ENCODE assay signal across 19 cellular contexts in the genomic region with DNA sequence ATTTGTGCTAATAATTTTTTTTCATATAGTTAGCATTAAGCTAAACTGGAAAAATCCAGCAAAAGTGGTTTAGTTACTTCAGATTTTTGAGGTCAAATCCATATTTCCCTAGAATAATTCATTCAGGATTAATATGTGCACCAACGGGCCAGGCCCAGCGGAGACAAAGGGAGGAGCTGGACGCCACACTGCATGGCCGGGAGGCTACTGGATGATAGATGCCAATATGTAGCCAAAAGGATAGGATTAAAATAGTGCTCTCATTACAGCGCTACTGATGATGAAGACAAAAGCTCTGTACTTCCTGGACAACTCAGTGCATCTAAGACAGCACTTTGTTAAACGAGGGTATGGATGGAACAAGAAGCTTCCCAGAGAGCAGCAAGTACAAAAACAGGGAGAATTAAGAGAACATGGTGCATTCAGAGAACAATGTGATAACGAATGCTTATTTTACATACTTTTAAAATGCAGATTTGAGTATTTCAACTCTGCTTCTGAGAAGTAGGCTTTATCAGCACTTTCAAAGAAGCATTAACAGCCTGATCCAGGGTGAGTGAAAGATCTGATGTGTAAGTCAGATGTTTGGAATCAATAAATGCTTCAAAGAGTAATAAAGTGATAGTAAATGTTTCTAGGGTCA.
"Had no signal": no experiment of that assay in that cellular context is flagged by ENCODE, and none has a peak within 500 bp of the region (broad histone marks: within the 10 kb centered on the region; RNA-seq: fewer than 3 reads in every experiment).

No MANE protein-coding gene starts in this region.

- DNase-seq: activated CD4-positive, CD25-positive, alpha-beta regulatory T cell; activated effector memory CD4-positive, alpha-beta T cell treated with anti-CD3 and anti-CD28 coated beads, Interleukin-2, amount 50 U/mL, for 16 hours; activated naive CD4-positive, alpha-beta T cell treated with anti-CD3 and anti-CD28 coated beads, Interleukin-2, amount 50 U/mL, for 16 hours; colonic mucosa; mesenchymal stem cell; naive thymus-derived CD8-positive, alpha-beta T cell; spleen; stimulated activated naive B cell treated with anti-CD40 and anti-IgM and Interleukin-4, amounts not matched to agents 10 μg/mL and 1 μg/mL and 100 μg/mL, for 72 hours; upper lobe of left lung had no signal

- H3K27me3 ChIP-seq: brain microvascular endothelial cell, colonic mucosa, pancreas, spleen, upper lobe of left lung had no signal

- H3K27me3 Mint-ChIP-seq: activated CD4-positive, alpha-beta T cell treated with anti-CD3 and anti-CD28 coated beads, Interleukin-2, amount 10 ng/mL, durations not matched to agents 7 days and 5 days; central memory CD8-positive, alpha-beta T cell; naive thymus-derived CD8-positive, alpha-beta T cell; stimulated activated naive B cell treated with anti-CD40 and anti-IgM and Interleukin-4, amounts not matched to agents 10 μg/mL and 1 μg/mL and 100 μg/mL, for 72 hours; T-cell had no signal

- H3K4me3 Mint-ChIP-seq: activated CD4-positive, alpha-beta T cell treated with anti-CD3 and anti-CD28 coated beads, Interleukin-2, amount 10 ng/mL, durations not matched to agents 7 days and 5 days; activated T-cell treated with anti-CD3 and anti-CD28 coated beads, Interleukin-2, amount 50 U/mL, for 72 hours; central memory CD8-positive, alpha-beta T cell; immature natural killer cell; naive thymus-derived CD8-positive, alpha-beta T cell; stimulated activated naive B cell treated with anti-CD40 and anti-IgM and Interleukin-4, amounts not matched to agents 10 μg/mL and 1 μg/mL and 100 μg/mL, for 72 hours; T-cell had no signal

- H3K4me3 ChIP-seq: colonic mucosa, pancreas, spleen, thoracic aorta, upper lobe of left lung had no signal

- H3K36me3 ChIP-seq: colonic mucosa had no signal

- H3K27ac Mint-ChIP-seq: activated CD4-positive, alpha-beta T cell treated with anti-CD3 and anti-CD28 coated beads, Interleukin-2, amount 10 ng/mL, durations not matched to agents 7 days and 5 days; activated T-cell treated with anti-CD3 and anti-CD28 coated beads, Interleukin-2, amount 50 U/mL, for 72 hours; naive thymus-derived CD8-positive, alpha-beta T cell; stimulated activated naive B cell treated with anti-CD40 and anti-IgM and Interleukin-4, amounts not matched to agents 10 μg/mL and 1 μg/mL and 100 μg/mL, for 72 hours; T-cell had no signal

- H3K4me1 ChIP-seq: colonic mucosa had no signal

- FAIRE-seq: endometrium, frontal cortex had no signal

- H3K9me3 Mint-ChIP-seq: activated CD4-positive, alpha-beta T cell treated with anti-CD3 and anti-CD28 coated beads, Interleukin-2, amount 10 ng/mL, durations not matched to agents 7 days and 5 days; activated T-cell treated with anti-CD3 and anti-CD28 coated beads, Interleukin-2, amount 50 U/mL, for 72 hours; central memory CD8-positive, alpha-beta T cell; immature natural killer cell; naive thymus-derived CD8-positive, alpha-beta T cell; stimulated activated naive B cell treated with anti-CD40 and anti-IgM and Interleukin-4, amounts not matched to agents 10 μg/mL and 1 μg/mL and 100 μg/mL, for 72 hours; T-cell had no signal

- H3K4me1 Mint-ChIP-seq: stimulated activated naive B cell treated with anti-CD40 and anti-IgM and Interleukin-4, amounts not matched to agents 10 μg/mL and 1 μg/mL and 100 μg/mL, for 72 hours had no signal

- H3K9me3 ChIP-seq: colonic mucosa, pancreas, spleen, thoracic aorta, upper lobe of left lung had no signal
